ENCODE assay signal across 1 cellular context in genomic region chr16:24699151-24699723, GRCh38.
TF ChIP-seq lines count a peak whose summit lies in the region.

No MANE protein-coding gene starts in this region.

TF ChIP-seq in IMR-90, 13 proteins besides CTCF, POLR2A, EP300 and RAD21:
- TF ChIP-seq USF2 (IDR thresholded peaks at IDR 0.05; ENCODE audit: low read depth, low read length), result no peak
- no peak for TF ChIP-seq CEBPB (IDR thresholded peaks at IDR 0.05; ENCODE audit: low read depth, low read length)
- TF ChIP-seq ELK1 (IDR thresholded peaks at IDR 0.05; ENCODE audit: borderline replicate concordance, low read depth, low read length), result no peak
- TF ChIP-seq CHD1 (IDR thresholded peaks at IDR 0.05; ENCODE audit: low read depth, low read length), result no peak
- TF ChIP-seq RFX5 (IDR thresholded peaks at IDR 0.05; ENCODE audit: low read depth, low read length), result no peak
- no peak for TF ChIP-seq MAFK (IDR thresholded peaks at IDR 0.05; ENCODE audit: low read depth, low read length)
- TF ChIP-seq BHLHE40 (IDR thresholded peaks at IDR 0.05; ENCODE audit: low read depth, low read length), result no peak
- no peak for TF ChIP-seq SMC3 (IDR thresholded peaks at IDR 0.05; ENCODE audit: low read depth, low read length)
- no peak for TF ChIP-seq MAZ (IDR thresholded peaks at IDR 0.05; ENCODE audit: borderline replicate concordance, low read depth, low read length)
TF ChIP-seq in IMR-90: peak in this region for 0.
